ENCODE assay signal across 8 cellular contexts in genomic region chr12:104288635-104289258, GRCh38. TPM values are rescaled to one million over a fixed set of nuclear protein-coding genes. Genes with fewer than 3 reads are reported as not detected.
DNase-seq lines count a peak whose midpoint lies in the region; ATAC-seq and TF ChIP-seq lines count a peak whose summit lies in the region.

No MANE protein-coding gene starts in this region.

- peak overlapping the region; percentile 82 to 100 (median 93) for H3K27ac ChIP-seq in BLaER1 treated with 17β-estradiol and CSF1 and Interleukin-3, amounts not matched to agents 10 nM and 100 nM
- peak overlapping the region; percentile 36 to 97 (median 91) for H3K27ac ChIP-seq in dorsolateral prefrontal cortex

- peak overlapping the region; percentile 85 to 99 (median 94) for H3K9ac ChIP-seq in BLaER1 treated with 17β-estradiol and CSF1 and Interleukin-3, amounts not matched to agents 10 nM and 100 nM

- ATAC-seq in GM19395 (IDR thresholded peaks at IDR 0.05; ENCODE audit: unreplicated experiment) (peak; percentile 47), HG03565 (IDR thresholded peaks at IDR 0.05; ENCODE audit: unreplicated experiment) (peak; percentile 45)

- peaks cover 25 to 48% (median 42%) of the 10 kb centered on the region in 11 experiments for H3K36me3 ChIP-seq in BLaER1 treated with 17β-estradiol and CSF1 and Interleukin-3, amounts not matched to agents 10 nM and 100 nM

- intact Hi-C loops in dorsolateral prefrontal cortex (cut with DNase I) (loop anchor here (1.0 to 10.0 kb wide), 5 partner anchors 15 to 224 kb away; partner anchors contain the start of genes EID3 (in 1 of the 2), HCFC2 (in 1 of the 2), NFYB (in 1 of the 2) and TXNRD1 (in 1 of the 2)), lower leg skin (cut with DNase I; ENCODE audit: low total_unique reads) (no loop called here)

- peaks cover 40 to 59% (median 46%) of the 10 kb centered on the region in 10 experiments for H3K4me1 ChIP-seq in BLaER1 treated with 17β-estradiol and CSF1 and Interleukin-3, amounts not matched to agents 10 nM and 100 nM

- WGBS in lower leg skin, 2 donors: 0 to 1% methylated on average over 40 to 41 of the region's 41 CpGs

- peaks cover 4 to 63% (median 43%) of the 10 kb centered on the region in 11 experiments; a peak in 20 of 22 replicates for H4K20me1 ChIP-seq in BLaER1 treated with 17β-estradiol and CSF1 and Interleukin-3, amounts not matched to agents 10 nM and 100 nM

- no peaks in the 10 kb centered on the region for H3K27me3 ChIP-seq in BLaER1 treated with 17β-estradiol and CSF1 and Interleukin-3, amounts not matched to agents 10 nM and 100 nM
- no peaks in the 10 kb centered on the region for H3K27me3 ChIP-seq in dorsolateral prefrontal cortex

- H3K4me2 ChIP-seq in BLaER1 treated with 17β-estradiol and CSF1 and Interleukin-3, amounts not matched to agents 10 nM and 100 nM: peak overlapping the region; percentile 88 to 98 (median 93)

- TF ChIP-seq POLR2A in lower leg skin (IDR thresholded peaks at IDR 0.05): no peak

- DNase-seq in NCI-H748 treated with DMSO at 0.1 percent for 48 hours (lab: John Stamatoyannopoulos, UW): peak; percentile 78
- peak; percentile 82 to 88 for DNase-seq in activated CD4-positive, alpha-beta T cell treated with anti-CD3 and anti-CD28 coated beads, Interleukin-2, amount 50 U/mL, for 48 hours
- peak; percentile 55 to 93 (median 82) for DNase-seq in dorsolateral prefrontal cortex
- peak; percentile 76 to 95 for DNase-seq in lower leg skin (ENCODE audit: low spot score in 2 of 2)
- peak; percentile 65 to 71 (median 71) for DNase-seq in stimulated activated CD4-positive, alpha-beta T cell treated with anti-CD3 and anti-CD28 coated beads, TNF-alpha, amount 100 ng/mL, for 1 hour (ENCODE audit: low read depth in 3 of 3, low spot score in 1 of 3)

- TF ChIP-seq CTCF in dorsolateral prefrontal cortex (IDR thresholded peaks at IDR 0.05 in 54 of 56, conservative IDR thresholded peaks at IDR 0.05 in 2 of 56; ENCODE audit: low read depth in 1 of 56, partially characterized antibody in 56 of 56) (peak in 24 of 56 donors; percentile 7 to 49 (median 27)), lower leg skin (IDR thresholded peaks at IDR 0.05) (no peak)

- H3K4me3 ChIP-seq in BLaER1 treated with 17β-estradiol and CSF1 and Interleukin-3, amounts not matched to agents 10 nM and 100 nM: peak overlapping the region; percentile 73 to 98 (median 82)
- peak overlapping the region; percentile 52 to 97 (median 81) for H3K4me3 ChIP-seq in dorsolateral prefrontal cortex
- H3K4me3 ChIP-seq in lower leg skin (ENCODE audit: low read depth, poor library complexity, severe bottlenecking): peak overlapping the region; percentile 46

- no peaks in the 10 kb centered on the region for H3K9me3 ChIP-seq in BLaER1 treated with 17β-estradiol and CSF1 and Interleukin-3, amounts not matched to agents 10 nM and 100 nM (replicated peaks in 1 of 11)

RNA-seq across cellular contexts. Expression of gene EID3, which starts 14.8 kb away (rescaled TPM):
- total RNA-seq in dorsolateral prefrontal cortex (1 to 10 TPM; 2.7 to 9.5 (median 5.7) TPM), lower leg skin (1 to 10 TPM; 1.1 to 3.6 (median 3.1) TPM)

Comparison
In these comparisons a context has a peak if more than half of its experiments do, and no peak if none do; other contexts are left out.
1. Peak in every context shown above with its lines: DNase-seq, ATAC-seq, H3K4me3 ChIP-seq and H3K27ac ChIP-seq.